In genomic region chr2:136765256-136765735, GRCh38 we compare ENCODE assay signal across 9 cellular contexts. TPM values are rescaled to one million over a fixed set of nuclear protein-coding genes. Genes with fewer than 3 reads are reported as not detected.
DNase-seq lines count a peak whose midpoint lies in the region; ATAC-seq and TF ChIP-seq lines count a peak whose summit lies in the region.
"Had no signal": no experiment of that assay in that cellular context is flagged by ENCODE, and none has a peak within 500 bp of the region (broad histone marks: within the 10 kb centered on the region; RNA-seq: fewer than 3 reads in every experiment).

THSD7B (plus strand) TSS chr2:136765545; CDS start chr2:136882179, 116,634 bp downstream.

- POLR2A ChIA-PET in activated naive CD8-positive, alpha-beta T cell treated with anti-CD3 and anti-CD28 coated beads, Interleukin-2, amount 10 ng/mL, durations not matched to agents 7 days and 5 days (lab: Charles Lee) = no interaction called here

- H3K36me3 Mint-ChIP-seq in activated naive CD8-positive, alpha-beta T cell treated with anti-CD3 and anti-CD28 coated beads, Interleukin-2, amount 10 ng/mL, durations not matched to agents 7 days and 5 days = no peaks in the 10 kb centered on the region
- H3K36me3 Mint-ChIP-seq: natural killer cell treated with Interleukin-12 subunit alpha and Interleukin-12 subunit beta and Interleukin-15 and Interleukin-18, amount 100 ng/mL, for 72 hours had no signal

- peaks cover 59% of the 10 kb centered on the region for H3K27me3 Mint-ChIP-seq in activated naive CD8-positive, alpha-beta T cell treated with anti-CD3 and anti-CD28 coated beads, Interleukin-2, amount 10 ng/mL, durations not matched to agents 7 days and 5 days

- H3K9me3 ChIP-seq in stomach = no peaks in the 10 kb centered on the region

- no peak for TF ChIP-seq POLR2A in stomach (IDR thresholded peaks at IDR 0.05)

- H3K9me3 Mint-ChIP-seq in activated naive CD8-positive, alpha-beta T cell treated with anti-CD3 and anti-CD28 coated beads, Interleukin-2, amount 10 ng/mL, durations not matched to agents 7 days and 5 days = no peaks in the 10 kb centered on the region

- ATAC-seq in activated naive CD8-positive, alpha-beta T cell treated with anti-CD3 and anti-CD28 coated beads, Interleukin-2, amount 10 ng/mL, durations not matched to agents 7 days and 5 days (ENCODE audit: low read depth) = no peak
- ATAC-seq in GM18511 (IDR thresholded peaks at IDR 0.05; ENCODE audit: unreplicated experiment) (no peak), omental fat pad (ENCODE audit: low FRiP score) (no peak)

- no peak within 1 kb of the TSS for H3K27ac Mint-ChIP-seq in activated naive CD8-positive, alpha-beta T cell treated with anti-CD3 and anti-CD28 coated beads, Interleukin-2, amount 10 ng/mL, durations not matched to agents 7 days and 5 days
- H3K27ac Mint-ChIP-seq: natural killer cell treated with Interleukin-12 subunit alpha and Interleukin-12 subunit beta and Interleukin-15 and Interleukin-18, amount 100 ng/mL, for 72 hours had no signal

- H3K4me3 Mint-ChIP-seq in activated naive CD8-positive, alpha-beta T cell treated with anti-CD3 and anti-CD28 coated beads, Interleukin-2, amount 10 ng/mL, durations not matched to agents 7 days and 5 days = peak within 1 kb of the TSS; percentile 68
- H3K4me3 Mint-ChIP-seq: natural killer cell treated with Interleukin-12 subunit alpha and Interleukin-12 subunit beta and Interleukin-15 and Interleukin-18, amount 100 ng/mL, for 72 hours had no signal

- intact Hi-C loops in stomach (cut with DNase I; ENCODE audit: low total_unique reads) = no loop called here

- peaks cover 0 to 29% (median 15%) of the 10 kb centered on the region in 4 donors for H3K4me1 ChIP-seq in stomach

- WGBS in stomach, 5 donors = 3 to 5% (median 4%) methylated on average over 32 to 42 of the region's 43 CpGs

- DNase-seq in NCI-H748 (lab: John Stamatoyannopoulos, UW; ENCODE audit: unreplicated experiment) (peak; percentile 39), NCI-H748 treated with DMSO at 0.1 percent for 48 hours (lab: John Stamatoyannopoulos, UW) (no peak), iris pigment epithelial cell (ENCODE audit: low read depth) (peak; percentile 4), stomach (no peak), NCI-H2081 (lab: John Stamatoyannopoulos, UW) (no peak), omental fat pad (ENCODE audit: low spot score) (no peak)
- peak; percentile 29 for DNase-seq in activated naive CD8-positive, alpha-beta T cell treated with anti-CD3 and anti-CD28 coated beads, Interleukin-2, amount 10 ng/mL, durations not matched to agents 7 days and 5 days

- TF ChIP-seq EP300 in stomach (IDR thresholded peaks at IDR 0.05) = no peak

- peaks cover 0 to 57% (median 23%) of the 10 kb centered on the region in 3 donors for H3K27me3 ChIP-seq in stomach

- no peaks in the 10 kb centered on the region for H3K36me3 ChIP-seq in stomach

- peak within 1 kb of the TSS; percentile 42 to 52 (median 46) for H3K4me3 ChIP-seq in stomach

- no peak within 1 kb of the TSS for H3K27ac ChIP-seq in stomach

- TF ChIP-seq CTCF in stomach (IDR thresholded peaks at IDR 0.05) (no peak), omental fat pad (IDR thresholded peaks at IDR 0.05) (no peak)

- H3K4me1 Mint-ChIP-seq in activated naive CD8-positive, alpha-beta T cell treated with anti-CD3 and anti-CD28 coated beads, Interleukin-2, amount 10 ng/mL, durations not matched to agents 7 days and 5 days = peaks cover 8% of the 10 kb centered on the region

RNA-seq across cellular contexts. Expression of gene THSD7B, which starts in this region (rescaled TPM):
- total RNA-seq in activated naive CD8-positive, alpha-beta T cell treated with anti-CD3 and anti-CD28 coated beads, Interleukin-2, amount 10 ng/mL, durations not matched to agents 7 days and 5 days = not detected
- total RNA-seq in stomach = 1 to 10 TPM in 1 of 5 donors, not detected in 4; 4.4 TPM
- polyA plus RNA-seq in stomach = under 1 TPM in 1 of 3 donors, not detected in 2; 0.05 TPM
- total RNA-seq in omental fat pad = 10 to 100 TPM in 1 of 4 donors, 1 to 10 TPM in 2, under 1 TPM in 1; 0.74 to 12.9 (median 2.5) TPM
- total RNA-seq: natural killer cell treated with Interleukin-12 subunit alpha and Interleukin-12 subunit beta and Interleukin-15 and Interleukin-18, amount 100 ng/mL, for 72 hours had no signal

Comparison
In these comparisons a context has a peak if more than half of its experiments do, and no peak if none do; other contexts are left out.
1. DNase-seq: peak in NCI-H748 (single experiment) and iris pigment epithelial cell (single experiment); none in NCI-H748 treated with DMSO at 0.1 percent for 48 hours (single experiment), stomach (single experiment), NCI-H2081 (0 of 2) and omental fat pad (single experiment).
2. Peak in DNase-seq in activated naive CD8-positive, alpha-beta T cell treated with anti-CD3 and anti-CD28 coated beads, Interleukin-2, amount 10 ng/mL, durations not matched to agents 7 days and 5 days; RNA of the gene not detected or under 1 TPM.